8 cellular contexts compared by ENCODE assay signal in the genomic region with DNA sequence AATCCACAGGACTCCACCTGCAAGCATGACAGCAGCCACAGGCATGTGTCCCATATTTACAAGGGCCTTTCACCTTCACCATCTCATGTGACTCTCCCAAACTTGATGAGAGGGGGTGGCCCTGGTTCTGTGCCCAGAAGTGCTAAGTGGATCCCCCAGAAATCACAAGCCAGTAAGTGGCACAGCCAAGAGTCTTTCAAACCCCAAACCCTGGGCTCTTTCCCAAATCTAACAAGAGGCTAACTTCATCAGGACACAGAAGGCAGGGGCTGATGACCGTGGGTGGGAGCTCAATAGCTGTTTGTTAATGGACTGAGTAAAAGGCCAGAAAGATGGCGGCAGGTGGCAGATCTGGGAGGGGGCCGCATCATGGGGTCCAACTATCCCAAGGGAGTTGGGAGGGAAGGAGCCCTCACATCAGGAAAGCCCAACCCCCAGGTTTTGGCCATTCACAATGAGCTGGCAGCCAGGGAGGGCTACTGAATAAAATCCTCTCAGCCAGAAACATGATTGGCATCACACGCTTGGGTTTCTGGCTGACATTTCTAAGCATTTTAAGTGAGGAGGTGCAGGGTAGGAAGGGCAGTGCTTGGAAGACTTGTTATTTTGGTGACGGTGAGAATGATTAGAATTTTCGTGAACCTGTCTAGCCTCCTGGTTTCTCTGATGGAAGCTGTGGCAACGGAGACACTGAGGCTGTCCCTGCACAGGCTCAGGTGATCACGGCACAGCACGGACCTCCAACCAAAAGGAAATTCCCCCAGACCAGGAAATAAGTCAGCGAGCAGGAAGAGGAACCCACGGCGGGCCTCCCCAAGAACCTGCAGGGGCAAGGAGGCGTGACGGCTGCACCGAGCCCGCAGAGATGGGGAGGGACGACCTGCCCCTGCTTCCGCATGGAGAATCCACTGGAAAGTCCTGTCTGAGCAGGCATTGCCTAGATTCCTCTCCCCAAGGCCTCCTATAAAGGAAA.
DNase-seq lines count a peak whose midpoint lies in the region; TF ChIP-seq lines count a peak whose summit lies in the region.

No MANE protein-coding gene starts in this region.

- H3K27ac Mint-ChIP-seq in IgD-negative memory B cell (peak overlapping the region; percentile 33 to 98 (median 88)), endodermal cell (no peak overlapping the region)

- peak in 1 of 2 donors; percentile 66 for TF ChIP-seq EP300 in tibial nerve (IDR thresholded peaks at IDR 0.05)

- TF ChIP-seq CTCF in esophagus squamous epithelium (IDR thresholded peaks at IDR 0.05): no peak
- no peak for TF ChIP-seq CTCF in tibial nerve (IDR thresholded peaks at IDR 0.05)
- no peak for TF ChIP-seq CTCF in lower leg skin (IDR thresholded peaks at IDR 0.05)
- no peak for TF ChIP-seq CTCF in endodermal cell (conservative IDR thresholded peaks at IDR 0.05)

- H3K9ac ChIP-seq in endodermal cell (ENCODE audit: extremely low read depth, low read length, poor library complexity, severe bottlenecking): no peak overlapping the region

- intact Hi-C loops in esophagus squamous epithelium (cut with DNase I) (no loop called here), lower leg skin (cut with DNase I; ENCODE audit: low total_unique reads) (no loop called here)

- H3K36me3 ChIP-seq in esophagus squamous epithelium (no peaks in the 10 kb centered on the region), tibial nerve (peaks cover 0 to 26% (median 0%) of the 10 kb centered on the region in 3 donors), endodermal cell (ENCODE audit: control insufficient read depth, insufficient read depth, low read length) (no peaks in the 10 kb centered on the region)

- no peaks in the 10 kb centered on the region for H3K27me3 ChIP-seq in esophagus squamous epithelium
- H3K27me3 ChIP-seq in tibial nerve: no peaks in the 10 kb centered on the region
- H3K27me3 ChIP-seq in endodermal cell (ENCODE audit: control insufficient read depth, insufficient read depth, low read length, poor library complexity, severe bottlenecking): no peaks in the 10 kb centered on the region

- H3K36me3 Mint-ChIP-seq in IgD-negative memory B cell (no peaks in the 10 kb centered on the region), endodermal cell (ENCODE audit: low read depth) (peaks cover 4% of the 10 kb centered on the region)

- H3K4me3 ChIP-seq in esophagus squamous epithelium: no peak overlapping the region
- no peak overlapping the region for H3K4me3 ChIP-seq in tibial nerve
- no peak overlapping the region for H3K4me3 ChIP-seq in lower leg skin (ENCODE audit: low read depth, poor library complexity, severe bottlenecking)
- H3K4me3 ChIP-seq in endodermal cell (ENCODE audit: low read length): no peak overlapping the region

- TF ChIP-seq POLR2A in esophagus squamous epithelium (IDR thresholded peaks at IDR 0.05) (no peak), tibial nerve (IDR thresholded peaks at IDR 0.05) (no peak), lower leg skin (IDR thresholded peaks at IDR 0.05) (no peak)

- peak overlapping the region in 3 of 4 donors; percentile 19 to 77 (median 74) for H3K27ac ChIP-seq in esophagus squamous epithelium
- H3K27ac ChIP-seq in tibial nerve: peak overlapping the region; percentile 64 to 86 (median 74)
- no peak overlapping the region for H3K27ac ChIP-seq in endodermal cell (ENCODE audit: low read depth, low read length)

- H3K9me3 Mint-ChIP-seq in IgD-negative memory B cell (peaks cover 0 to 5% (median 2%) of the 10 kb centered on the region in 3 donors), endodermal cell (peaks cover 20% of the 10 kb centered on the region)

- H3K4me3 Mint-ChIP-seq in IgD-negative memory B cell (peak overlapping the region; percentile 37 to 93 (median 78)), endodermal cell (no peak overlapping the region)

- peaks cover 12% of the 10 kb centered on the region for H3K27me3 Mint-ChIP-seq in IgD-negative memory B cell
- peaks cover 5% of the 10 kb centered on the region for H3K27me3 Mint-ChIP-seq in endodermal cell (ENCODE audit: insufficient read depth)

- no peaks in the 10 kb centered on the region for H3K9me3 ChIP-seq in esophagus squamous epithelium
- no peaks in the 10 kb centered on the region for H3K9me3 ChIP-seq in tibial nerve
- H3K9me3 ChIP-seq in endodermal cell (ENCODE audit: control insufficient read depth, low read length): no peaks in the 10 kb centered on the region

- H3K4me1 Mint-ChIP-seq in IgD-negative memory B cell (peaks cover 72 to 80% (median 75%) of the 10 kb centered on the region in 3 donors), endodermal cell (peaks cover 21% of the 10 kb centered on the region)

- DNase-seq in activated T-cell treated with anti-CD3 and anti-CD28 coated beads for 1 hour (ENCODE audit: low read depth) (peak; percentile 5), activated T-cell treated with anti-CD3 and anti-CD28 coated beads for 4 hours (no peak), esophagus squamous epithelium (lab: John Stamatoyannopoulos, UW) (no peak), tibial nerve (ENCODE audit: low spot score in 2 of 2) (no peak), lower leg skin (ENCODE audit: low spot score in 2 of 2) (no peak), endodermal cell (no peak), COLO829 (ENCODE audit: low spot score) (no peak)

- 76 to 78% methylated on average over 4 to 17 of the region's 18 CpGs for WGBS in esophagus squamous epithelium, 2 donors
- 69 to 73% methylated on average over 18 of the region's 18 CpGs for WGBS in tibial nerve, 2 donors
- 72% methylated on average over 18 of the region's 18 CpGs for WGBS in lower leg skin, 2 donors
- WGBS in endodermal cell (ENCODE audit: insufficient coverage in 1 of 2, insufficient read length in 1 of 2), 2 experiments: 89 to 98% methylated on average over 11 to 18 of the region's 18 CpGs

- peaks cover 17 to 82% (median 51%) of the 10 kb centered on the region in 3 donors for H3K4me1 ChIP-seq in esophagus squamous epithelium
- peaks cover 0 to 69% (median 45%) of the 10 kb centered on the region in 4 donors for H3K4me1 ChIP-seq in tibial nerve
- H3K4me1 ChIP-seq in endodermal cell (ENCODE audit: control insufficient read depth, insufficient read depth, low read length): peaks cover 33% of the 10 kb centered on the region
